Comparison of ENCODE assay signal across 17 cellular contexts in the genomic region with DNA sequence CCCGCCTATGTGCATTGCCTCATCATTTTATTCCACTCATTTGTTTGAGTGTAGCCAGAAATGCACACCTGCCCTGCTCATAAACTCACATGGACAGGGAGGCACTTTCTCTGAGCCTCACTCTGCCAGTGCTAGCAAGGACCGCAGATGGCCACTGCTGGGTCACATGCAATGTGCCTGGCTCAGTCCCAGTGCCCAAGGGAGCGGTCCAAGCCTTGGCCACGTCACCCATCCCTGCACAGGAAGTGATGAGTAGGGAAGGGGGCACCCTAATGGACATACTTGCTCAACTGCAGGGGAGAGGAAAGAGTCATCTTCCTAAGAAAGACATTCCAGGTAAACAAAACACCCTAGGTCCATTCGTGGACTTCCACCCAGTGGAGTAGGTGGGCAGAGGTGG.
"Had no signal": no experiment of that assay in that cellular context is flagged by ENCODE, and none has a peak within 500 bp of the region (broad histone marks: within the 10 kb centered on the region; RNA-seq: fewer than 3 reads in every experiment).

No MANE protein-coding gene starts in this region.

- H3K4me1 ChIP-seq: gastrocnemius medialis, left lung, sigmoid colon, stomach, uterus had no signal

- H3K9me3 ChIP-seq: gastrocnemius medialis, sigmoid colon, uterus had no signal

- ATAC-seq: esophagus mucosa; gastrocnemius medialis; naive thymus-derived CD8-positive, alpha-beta T cell had no signal

- H3K4me3 ChIP-seq: coronary artery, dorsolateral prefrontal cortex, gastrocnemius medialis, left lung, sigmoid colon, skin epidermis, stomach, uterus had no signal

- H3K36me3 Mint-ChIP-seq: naive thymus-derived CD8-positive, alpha-beta T cell had no signal

- FAIRE-seq: keratinocyte had no signal

- H3K27ac ChIP-seq: coronary artery, dorsolateral prefrontal cortex, gastrocnemius medialis, left lung, sigmoid colon, skin epidermis, stomach, uterus had no signal

- H3K4me3 Mint-ChIP-seq: naive thymus-derived CD8-positive, alpha-beta T cell had no signal

- DNase-seq: dorsolateral prefrontal cortex; effector CD8-positive, alpha-beta T cell; gastrocnemius medialis; glutamatergic neuron; left lung; naive thymus-derived CD8-positive, alpha-beta T cell; posterior cingulate gyrus; sigmoid colon; stimulated activated CD4-positive, alpha-beta T cell treated with anti-CD3 and anti-CD28 coated beads, Interleukin-2, amount 100 ng/mL, for 24 hours; stimulated activated naive CD4-positive, alpha-beta T cell; stomach; trophoblast cell; uterus had no signal

- H3K27ac Mint-ChIP-seq: naive thymus-derived CD8-positive, alpha-beta T cell had no signal

- H3K36me3 ChIP-seq: gastrocnemius medialis, left lung, sigmoid colon, stomach, uterus had no signal

- H3K27me3 ChIP-seq: gastrocnemius medialis, left lung, uterus had no signal
